10 cellular contexts compared by ENCODE assay signal in the genomic region with DNA sequence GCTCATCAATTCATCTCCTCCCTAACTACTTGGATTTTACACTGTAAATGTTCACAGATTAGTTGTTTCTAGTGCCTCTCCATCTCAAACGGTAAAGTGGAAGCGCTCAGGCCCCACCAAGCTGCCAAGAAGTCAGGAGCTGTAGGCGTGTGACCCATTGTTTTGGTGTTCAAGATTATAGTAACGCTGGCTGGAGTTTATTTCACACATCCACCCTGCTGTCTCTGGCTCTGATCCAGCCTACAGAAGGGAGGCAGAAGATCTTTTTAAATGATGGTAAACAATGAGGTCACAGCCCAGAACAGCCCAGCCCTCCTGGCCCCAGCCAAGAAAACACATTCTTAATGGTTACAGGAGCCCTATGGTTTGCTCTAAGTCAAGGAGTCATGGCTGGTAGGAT. TPM values are rescaled to one million over a fixed set of nuclear protein-coding genes. Genes with fewer than 3 reads are reported as not detected.
A peak's percentile ranks its signal among the peaks of the same experiment; 100 is the strongest.
DNase-seq lines count a peak whose midpoint lies in the region; ATAC-seq and TF ChIP-seq lines count a peak whose summit lies in the region.
"Had no signal": no experiment of that assay in that cellular context is flagged by ENCODE, and none has a peak within 500 bp of the region (broad histone marks: within the 10 kb centered on the region; RNA-seq: fewer than 3 reads in every experiment).

No MANE protein-coding gene starts in this region.

- no peak overlapping the region for H3K4me3 ChIP-seq in A673 (ENCODE audit: low read depth, low read length, poor library complexity, severe bottlenecking)
- H3K4me3 ChIP-seq in epithelial cell of esophagus (ENCODE audit: low read length): no peak overlapping the region

- intact Hi-C loops in A673 (cut with micrococcal nuclease; ENCODE audit: unreplicated experiment): no loop called here

- CTCF ChIA-PET in A673 (lab: Charles Lee): no interaction called here

- peaks cover 3% of the 10 kb centered on the region for H3K27me3 Mint-ChIP-seq in activated T-cell treated with anti-CD3 and anti-CD28 coated beads, Interleukin-2, amount 50 U/mL, for 72 hours (ENCODE audit: low read depth)

- H3K4me1 ChIP-seq in A673 (ENCODE audit: insufficient read depth, low read length, poor library complexity, severe bottlenecking): no peaks in the 10 kb centered on the region

- H3K36me3 ChIP-seq in A673 (ENCODE audit: insufficient read depth, low read length, poor library complexity, severe bottlenecking): no peaks in the 10 kb centered on the region

- H3K9me3 Mint-ChIP-seq in activated T-cell treated with anti-CD3 and anti-CD28 coated beads, Interleukin-2, amount 50 U/mL, for 72 hours: peaks cover 6 to 7% of the 10 kb centered on the region in 2 donors

- no peak overlapping the region for H3K27ac ChIP-seq in A673 (ENCODE audit: low read depth, low read length, poor library complexity, severe bottlenecking)

- peaks cover 3% of the 10 kb centered on the region for H3K27me3 ChIP-seq in A673 (replicated peaks; ENCODE audit: insufficient read depth, low read depth, low read length, poor library complexity)

- no peak for ATAC-seq in activated T-cell treated with anti-CD3 and anti-CD28 coated beads, Interleukin-2, amount 50 U/mL, for 72 hours (replicated peaks in 1 of 2)

- DNase-seq in A673 (ENCODE audit: low spot score) (peak; percentile 18), NCI-H1105 treated with DMSO at 0.1 percent for 48 hours (lab: John Stamatoyannopoulos, UW) (peak; percentile 25), epithelial cell of esophagus (ENCODE audit: low read depth) (peak; percentile 44), myocyte (ENCODE audit: low read depth) (peak; percentile 76), HPDE6-E6E7 (ENCODE audit: extremely low spot score) (no peak), SKM-1 treated with dmso at 0.1 percent for 144 hours (lab: John Stamatoyannopoulos, UW; ENCODE audit: unreplicated experiment) (no peak)
- no peak for DNase-seq in activated CD4-positive, CD25-positive, alpha-beta regulatory T cell treated with anti-CD3 and anti-CD28 coated beads, Interleukin-2, amount 50 U/mL, for 72 hours
- no peak for DNase-seq in activated T-cell treated with anti-CD3 and anti-CD28 coated beads, Interleukin-2, amount 50 U/mL, for 72 hours
- DNase-seq: CD4-positive, alpha-beta T cell; stimulated activated CD4-positive, alpha-beta T cell treated with anti-CD3 and anti-CD28 coated beads, Interleukin-2, amount 100 ng/mL, for 48 hours had no signal

- no peak for TF ChIP-seq CTCF in A673 (conservative IDR thresholded peaks at IDR 0.05; ENCODE audit: low read depth, low read length)
- TF ChIP-seq CTCF in epithelial cell of esophagus (IDR thresholded peaks at IDR 0.05; ENCODE audit: insufficient read depth, low read depth, low read length, missing control alignments): no peak

- no TSS peak for BruUV-seq in A673 (replicated peaks; lab: Mats Ljungman, UMichigan)

- H3K4me3 Mint-ChIP-seq in activated T-cell treated with anti-CD3 and anti-CD28 coated beads, Interleukin-2, amount 50 U/mL, for 72 hours: no peak overlapping the region
- H3K4me3 Mint-ChIP-seq: CD4-positive, alpha-beta T cell had no signal

- no peaks in the 10 kb centered on the region for H3K9me3 ChIP-seq in A673 (ENCODE audit: low read depth, low read length, poor library complexity, severe bottlenecking)

- peaks cover 1% of the 10 kb centered on the region in 2 donors for H3K36me3 Mint-ChIP-seq in activated T-cell treated with anti-CD3 and anti-CD28 coated beads, Interleukin-2, amount 50 U/mL, for 72 hours (ENCODE audit: insufficient read depth in 2 of 2)

- no peak overlapping the region for H3K27ac Mint-ChIP-seq in activated T-cell treated with anti-CD3 and anti-CD28 coated beads, Interleukin-2, amount 50 U/mL, for 72 hours
- H3K27ac Mint-ChIP-seq: CD4-positive, alpha-beta T cell had no signal

- H3K4me1 Mint-ChIP-seq in activated T-cell treated with anti-CD3 and anti-CD28 coated beads, Interleukin-2, amount 50 U/mL, for 72 hours (ENCODE audit: low read depth): peaks cover 10% of the 10 kb centered on the region

- POLR2A ChIA-PET in A673 (lab: Charles Lee; ENCODE audit: low non-redundant PET): no interaction called here

RNA-seq across cellular contexts. Expression of a gene that starts 25.7 kb away (rescaled TPM):
- total RNA-seq in A673 (2021): not detected in 2 replicates
- total RNA-seq in myocyte: 0.91 and 1.3 TPM in 2 replicates
- 1.7 TPM for polyA plus RNA-seq in myocyte (2012)
- under 1 TPM in 1 of 2 donors, not detected in 1; 0.30 TPM for total RNA-seq in activated T-cell treated with anti-CD3 and anti-CD28 coated beads, Interleukin-2, amount 50 U/mL, for 72 hours
- total RNA-seq: CD4-positive, alpha-beta T cell had no signal

Comparison
In these comparisons a context has a peak if more than half of its experiments do, and no peak if none do; other contexts are left out.
1. DNase-seq: peak in A673 (single experiment), NCI-H1105 treated with DMSO at 0.1 percent for 48 hours (single experiment), epithelial cell of esophagus (single experiment) and myocyte (single experiment); none in activated CD4-positive, CD25-positive, alpha-beta regulatory T cell treated with anti-CD3 and anti-CD28 coated beads, Interleukin-2, amount 50 U/mL, for 72 hours (single experiment), HPDE6-E6E7 (single experiment), activated T-cell treated with anti-CD3 and anti-CD28 coated beads, Interleukin-2, amount 50 U/mL, for 72 hours (0 of 2) and SKM-1 treated with dmso at 0.1 percent for 144 hours (single experiment).